30 cellular contexts compared by ENCODE assay signal in the genomic region with DNA sequence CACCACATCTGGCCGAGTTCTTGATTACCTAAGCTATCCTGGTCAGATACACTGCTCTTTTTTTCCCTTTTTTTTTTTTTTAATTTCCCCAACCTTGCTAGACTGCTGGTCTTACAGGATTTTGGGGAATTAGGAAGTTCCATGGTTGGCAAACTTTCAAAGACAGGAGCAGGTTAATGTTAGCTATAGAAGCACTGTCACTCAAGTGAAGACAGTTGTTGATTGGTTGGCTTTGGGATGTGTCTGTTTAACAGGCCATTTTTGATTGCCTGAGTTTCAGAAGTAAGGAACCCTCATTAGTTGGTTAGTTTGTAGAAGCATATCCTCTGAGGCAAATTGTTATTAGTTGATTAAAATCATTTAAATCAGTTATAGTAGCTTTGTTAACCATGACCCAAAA. TPM values are rescaled to one million over a fixed set of nuclear protein-coding genes. Genes with fewer than 3 reads are reported as not detected.
DNase-seq lines count a peak whose midpoint lies in the region; ATAC-seq, FAIRE-seq and TF ChIP-seq lines count a peak whose summit lies in the region.
"Had no signal": no experiment of that assay in that cellular context is flagged by ENCODE, and none has a peak within 500 bp of the region (broad histone marks: within the 10 kb centered on the region; RNA-seq: fewer than 3 reads in every experiment).

No MANE protein-coding gene starts in this region.

- no peak for FAIRE-seq in K562 (lab: Jason Lieb, UNC)
- FAIRE-seq: astrocyte, RCC 7860, TTC549 had no signal

- intact Hi-C loops in activated CD8-positive, alpha-beta T cell treated with anti-CD3 and anti-CD28 coated beads for 36 hours (cut with micrococcal nuclease), result loop anchor here (5.0 kb wide), 1 partner anchor 35 kb away; a partner anchor contains a TSS
- intact Hi-C loops in IMR-90 (cut with micrococcal nuclease), result loop anchor here (10.0 kb wide), 1 partner anchor 423 kb away; a partner anchor contains a TSS
- intact Hi-C loops in K562 (cut with micrococcal nuclease), result no loop called here
- intact Hi-C loops in left lung (cut with DNase I), result no loop called here

- no TSS peak for BruUV-seq in IMR-90 (replicated peaks; lab: Mats Ljungman, UMichigan)
- no TSS peak for BruUV-seq in K562 (replicated peaks; lab: Mats Ljungman, UMichigan)

- H2BK20ac ChIP-seq in IMR-90 (ENCODE audit: low read depth, low read length), result no peak overlapping the region

- H3K14ac ChIP-seq in IMR-90 (replicated peaks; ENCODE audit: low read depth, low read length), result no peak overlapping the region

- H3K79me2 ChIP-seq in K562 (ENCODE audit: control insufficient read depth, insufficient read depth, low read length), result peaks cover 88% of the 10 kb centered on the region

- H3K4me3 ChIP-seq in IMR-90 (ENCODE audit: insufficient read depth, low read depth, low read length), result no peak overlapping the region
- H3K4me3 ChIP-seq in K562, result no peak overlapping the region
- no peak overlapping the region for H3K4me3 ChIP-seq in left lung
- H3K4me3 ChIP-seq: gastroesophageal sphincter, psoas muscle, thyroid gland, vagina had no signal

- no peak overlapping the region for H2AK9ac ChIP-seq in IMR-90 (replicated peaks; ENCODE audit: low read depth, low read length, poor library complexity)

- no peak overlapping the region for H3K27ac ChIP-seq in IMR-90 (ENCODE audit: insufficient read depth, low read length)
- no peak overlapping the region for H3K27ac ChIP-seq in K562 (ENCODE audit: extremely low read depth, low read depth, low read length)
- H3K27ac ChIP-seq in left lung, result no peak overlapping the region
- H3K27ac ChIP-seq: psoas muscle, thyroid gland, vagina had no signal

- H3K56ac ChIP-seq in IMR-90 (ENCODE audit: extremely low read depth, insufficient read depth, low read length), result no peak overlapping the region

- TF ChIP-seq POLR2A in IMR-90 (IDR thresholded peaks at IDR 0.05; ENCODE audit: low read depth, low read length), result no peak
- TF ChIP-seq POLR2A in K562 (conservative IDR thresholded peaks at IDR 0.05), result no peak

- H3K36me3 Mint-ChIP-seq in activated CD8-positive, alpha-beta T cell treated with anti-CD3 and anti-CD28 coated beads for 36 hours (ENCODE audit: low read depth), result peaks cover 45% of the 10 kb centered on the region
- peaks cover 54% of the 10 kb centered on the region for H3K36me3 Mint-ChIP-seq in activated CD8-positive, alpha-beta T cell treated with anti-CD3 and anti-CD28 coated beads, Interleukin-2, amount 10 ng/mL, durations not matched to agents 7 days and 5 days (ENCODE audit: low read depth)
- peaks cover 19% of the 10 kb centered on the region for H3K36me3 Mint-ChIP-seq in natural killer cell treated with Interleukin-12 subunit alpha and Interleukin-12 subunit beta and Interleukin-15 and Interleukin-18, amount 100 ng/mL, for 72 hours

- peak overlapping the region; percentile 26; the same call in 1 of the 2 replicates for H3K23ac ChIP-seq in IMR-90 (ENCODE audit: low read depth, low read length)

- no peaks in the 10 kb centered on the region for H3K9me3 Mint-ChIP-seq in activated CD8-positive, alpha-beta T cell treated with anti-CD3 and anti-CD28 coated beads for 36 hours
- H3K9me3 Mint-ChIP-seq in activated CD8-positive, alpha-beta T cell treated with anti-CD3 and anti-CD28 coated beads, Interleukin-2, amount 10 ng/mL, durations not matched to agents 7 days and 5 days (ENCODE audit: insufficient read depth), result no peaks in the 10 kb centered on the region
- no peaks in the 10 kb centered on the region for H3K9me3 Mint-ChIP-seq in natural killer cell treated with Interleukin-12 subunit alpha and Interleukin-12 subunit beta and Interleukin-15 and Interleukin-18, amount 100 ng/mL, for 72 hours
- H3K9me3 Mint-ChIP-seq: activated naive CD8-positive, alpha-beta T cell treated with anti-CD3 and anti-CD28 coated beads, Interleukin-2, amount 10 ng/mL, durations not matched to agents 7 days and 5 days; dendritic cell treated with granulocyte-macrophage colony-stimulating factor and Interleukin-4, amounts not matched to agents 40 ng/mL and 50 ng/mL, for 4 days had no signal

- no peak overlapping the region for H3K9ac ChIP-seq in IMR-90 (ENCODE audit: low read depth, low read length)
- no peak overlapping the region for H3K9ac ChIP-seq in K562 (ENCODE audit: insufficient read depth in 1 of 2, low read depth in 2 of 2, low read length in 2 of 2)

- peaks cover 57% of the 10 kb centered on the region for H3K4me1 Mint-ChIP-seq in activated CD8-positive, alpha-beta T cell treated with anti-CD3 and anti-CD28 coated beads for 36 hours (ENCODE audit: low read depth)
- H3K4me1 Mint-ChIP-seq in activated CD8-positive, alpha-beta T cell treated with anti-CD3 and anti-CD28 coated beads, Interleukin-2, amount 10 ng/mL, durations not matched to agents 7 days and 5 days (ENCODE audit: low read depth), result peaks cover 44% of the 10 kb centered on the region
- peaks cover 50 to 60% of the 10 kb centered on the region in 2 donors for H3K4me1 Mint-ChIP-seq in natural killer cell treated with Interleukin-12 subunit alpha and Interleukin-12 subunit beta and Interleukin-15 and Interleukin-18, amount 100 ng/mL, for 72 hours (ENCODE audit: low read depth in 2 of 2)

- peaks cover 10% of the 10 kb centered on the region for H3K36me3 ChIP-seq in IMR-90 (ENCODE audit: control insufficient read depth, insufficient read depth, low read length)
- peaks cover 61% of the 10 kb centered on the region for H3K36me3 ChIP-seq in K562 (ENCODE audit: control insufficient read depth, insufficient read depth, low read length)
- peaks cover 0 to 43% of the 10 kb centered on the region in 2 donors for H3K36me3 ChIP-seq in left lung

- H4K8ac ChIP-seq in IMR-90 (ENCODE audit: low read depth in 2 of 2, low read length in 2 of 2), result no peak overlapping the region

- H2BK15ac ChIP-seq in IMR-90 (ENCODE audit: low read depth, low read length), result no peak overlapping the region

- peaks cover 65% of the 10 kb centered on the region for H4K20me1 ChIP-seq in IMR-90 (ENCODE audit: insufficient read depth, low read length)
- peaks cover 12% of the 10 kb centered on the region; the same call in 1 of the 2 replicates for H4K20me1 ChIP-seq in K562 (replicated peaks; ENCODE audit: control insufficient read depth, insufficient read depth, low read length)

- no peak for ATAC-seq in activated CD8-positive, alpha-beta T cell treated with anti-CD3 and anti-CD28 coated beads for 36 hours
- no peak for ATAC-seq in activated CD8-positive, alpha-beta T cell treated with anti-CD3 and anti-CD28 coated beads, Interleukin-2, amount 10 ng/mL, durations not matched to agents 7 days and 5 days
- ATAC-seq in IMR-90 (ENCODE audit: low read depth), result no peak
- no peak for ATAC-seq in K562
- ATAC-seq in natural killer cell treated with Interleukin-12 subunit alpha and Interleukin-12 subunit beta and Interleukin-15 and Interleukin-18, amount 100 ng/mL, for 72 hours, result no peak
- ATAC-seq in GM21723 (IDR thresholded peaks at IDR 0.05; ENCODE audit: unreplicated experiment), result no peak
- ATAC-seq in left lung, result no peak
- ATAC-seq: gastroesophageal sphincter, psoas muscle had no signal

- no peak for TF ChIP-seq EP300 in K562 (IDR thresholded peaks at IDR 0.05; ENCODE audit: low read length)

- no peak overlapping the region for H2AFZ ChIP-seq in IMR-90 (replicated peaks; ENCODE audit: low read length, poor library complexity)
- no peak overlapping the region for H2AFZ ChIP-seq in K562 (ENCODE audit: low read depth, low read length)

- no peak overlapping the region for H2BK120ac ChIP-seq in IMR-90 (ENCODE audit: low read depth, low read length)

- no peak overlapping the region for H3K18ac ChIP-seq in IMR-90 (ENCODE audit: low read depth, low read length)

- no peak overlapping the region for H4K5ac ChIP-seq in IMR-90 (ENCODE audit: low read depth, low read length)

- H2BK5ac ChIP-seq in IMR-90 (ENCODE audit: low read depth, low read length, poor library complexity, severe bottlenecking), result peak overlapping the region; percentile 41

- POLR2A ChIA-PET in activated CD8-positive, alpha-beta T cell treated with anti-CD3 and anti-CD28 coated beads for 36 hours (lab: Charles Lee), result interaction anchor here (1.1 kb wide), 1 partner anchor 37 kb away, joined by 3 read pairs; a partner anchor contains a TSS
- POLR2A ChIA-PET in activated CD8-positive, alpha-beta T cell treated with anti-CD3 and anti-CD28 coated beads, Interleukin-2, amount 10 ng/mL, durations not matched to agents 7 days and 5 days (lab: Charles Lee), result no interaction called here
- POLR2A ChIA-PET in IMR-90 (lab: Charles Lee; ENCODE audit: unreplicated experiment) (interaction anchor here (0.6 kb wide), 1 partner anchor 162 kb away, joined by 3 read pairs; no protein-coding TSS in a partner anchor), K562 (lab: Yijun Ruan, JAX) (interaction anchor here (0.6 kb wide), 2 partner anchors 22 to 91 kb away, joined by 3 read pairs; no protein-coding TSS in a partner anchor)

- dilution Hi-C loops in IMR-90 (cut with HindIII; ENCODE audit: low sequenced_read_pairs, unreplicated experiment), result no loop called here

- H3K4ac ChIP-seq in IMR-90 (ENCODE audit: low read depth, low read length), result no peak overlapping the region

- H3K27me3 ChIP-seq in IMR-90 (ENCODE audit: control insufficient read depth, insufficient read depth, low read length) (no peaks in the 10 kb centered on the region), K562 (ENCODE audit: control insufficient read depth in 2 of 2, insufficient read depth in 2 of 2, low read length in 2 of 2) (no peaks in the 10 kb centered on the region), left lung (no peaks in the 10 kb centered on the region)
- H3K27me3 ChIP-seq: gastroesophageal sphincter, thyroid gland, vagina had no signal

- no peak for DNase-seq in activated CD8-positive, alpha-beta T cell treated with anti-CD3 and anti-CD28 coated beads for 36 hours
- DNase-seq in activated CD8-positive, alpha-beta T cell treated with anti-CD3 and anti-CD28 coated beads, Interleukin-2, amount 10 ng/mL, durations not matched to agents 7 days and 5 days, result no peak
- DNase-seq in IMR-90, result no peak
- DNase-seq in K562 (ENCODE audit: extremely low read depth in 1 of 4, low spot score in 3 of 4), result no peak
- DNase-seq in natural killer cell treated with Interleukin-12 subunit alpha and Interleukin-12 subunit beta and Interleukin-15 and Interleukin-18, amount 100 ng/mL, for 72 hours (ENCODE audit: low spot score), result no peak
- DNase-seq in DMS79 treated with DMSO at 0.1 percent for 48 hours (lab: John Stamatoyannopoulos, UW), result no peak
- no peak for DNase-seq in left lung
- DNase-seq: activated CD8-positive, alpha-beta memory T cell treated with anti-CD3 and anti-CD28 coated beads for 24 hours; activated naive CD8-positive, alpha-beta T cell treated with anti-CD3 and anti-CD28 coated beads, Interleukin-2, amount 10 ng/mL, durations not matched to agents 7 days and 5 days; GDM1; H7; hypothalamus; KBM-7; mesendoderm; NCI-H1105 treated with DMSO at 0.1 percent for 48 hours; NCI-H2029 treated with DMSO at 0.1 percent for 48 hours; NCI-H2227 treated with DMSO at 0.1 percent for 48 hours; NCI-H526 treated with DMSO at 0.1 percent for 48 hours; nucleus accumbens; psoas muscle; stimulated activated CD4-positive, alpha-beta T cell treated with anti-CD3 and anti-CD28 coated beads, Interleukin-15, amount 100 ng/mL, for 24 hours; stimulated activated naive CD4-positive, alpha-beta T cell treated with Interleukin-2 at 50 U/mL for 16 hours; thyroid gland had no signal

- no peak for TF ChIP-seq CTCF in activated CD8-positive, alpha-beta T cell treated with anti-CD3 and anti-CD28 coated beads for 36 hours (IDR thresholded peaks at IDR 0.05)
- TF ChIP-seq CTCF in IMR-90 (conservative IDR thresholded peaks at IDR 0.05; ENCODE audit: low read depth, low read length) (no peak), K562 (IDR thresholded peaks at IDR 0.05 in 2 of 3, conservative IDR thresholded peaks at IDR 0.05 in 1 of 3; ENCODE audit: insufficient read depth in 2 of 3, low read depth in 1 of 3, low read length in 3 of 3) (no peak), left lung (IDR thresholded peaks at IDR 0.05) (no peak)

- H3K4me1 ChIP-seq in IMR-90 (ENCODE audit: control insufficient read depth, insufficient read depth, low read length) (peaks cover 4% of the 10 kb centered on the region), K562 (replicated peaks in 1 of 2; ENCODE audit: control insufficient read depth in 2 of 2, insufficient read depth in 2 of 2, low read length in 2 of 2) (no peaks in the 10 kb centered on the region), left lung (peaks cover 0 to 51% of the 10 kb centered on the region in 2 donors)

- H3K79me1 ChIP-seq in IMR-90 (ENCODE audit: low read depth in 1 of 2, low read length in 2 of 2), result peaks cover 12 to 63% of the 10 kb centered on the region in 2 experiments

- no peak overlapping the region for H2AK5ac ChIP-seq in IMR-90 (ENCODE audit: low read depth, low read length)

- H3K9me1 ChIP-seq in IMR-90 (ENCODE audit: insufficient read depth, low read length), result peaks cover 3% of the 10 kb centered on the region
- no peaks in the 10 kb centered on the region for H3K9me1 ChIP-seq in K562 (ENCODE audit: control insufficient read depth, insufficient read depth, low read length)

- peak overlapping the region; percentile 65 for H3K27ac Mint-ChIP-seq in activated CD8-positive, alpha-beta T cell treated with anti-CD3 and anti-CD28 coated beads for 36 hours
- no peak overlapping the region for H3K27ac Mint-ChIP-seq in activated CD8-positive, alpha-beta T cell treated with anti-CD3 and anti-CD28 coated beads, Interleukin-2, amount 10 ng/mL, durations not matched to agents 7 days and 5 days
- peak overlapping the region; percentile 92 to 93 for H3K27ac Mint-ChIP-seq in natural killer cell treated with Interleukin-12 subunit alpha and Interleukin-12 subunit beta and Interleukin-15 and Interleukin-18, amount 100 ng/mL, for 72 hours
- H3K27ac Mint-ChIP-seq: activated naive CD8-positive, alpha-beta T cell treated with anti-CD3 and anti-CD28 coated beads, Interleukin-2, amount 10 ng/mL, durations not matched to agents 7 days and 5 days; dendritic cell treated with granulocyte-macrophage colony-stimulating factor and Interleukin-4, amounts not matched to agents 40 ng/mL and 50 ng/mL, for 4 days had no signal

- H3K4me2 ChIP-seq in IMR-90 (ENCODE audit: low read depth, low read length), result no peak overlapping the region
- H3K4me2 ChIP-seq in K562 (ENCODE audit: insufficient read depth, low read length), result no peak overlapping the region

- H4K91ac ChIP-seq in IMR-90 (ENCODE audit: insufficient read depth, low read depth, low read length), result no peak overlapping the region

- no peaks in the 10 kb centered on the region for H3K27me3 Mint-ChIP-seq in activated CD8-positive, alpha-beta T cell treated with anti-CD3 and anti-CD28 coated beads for 36 hours
- no peaks in the 10 kb centered on the region for H3K27me3 Mint-ChIP-seq in activated CD8-positive, alpha-beta T cell treated with anti-CD3 and anti-CD28 coated beads, Interleukin-2, amount 10 ng/mL, durations not matched to agents 7 days and 5 days (ENCODE audit: low read depth)
- no peaks in the 10 kb centered on the region for H3K27me3 Mint-ChIP-seq in natural killer cell treated with Interleukin-12 subunit alpha and Interleukin-12 subunit beta and Interleukin-15 and Interleukin-18, amount 100 ng/mL, for 72 hours
- H3K27me3 Mint-ChIP-seq: activated naive CD8-positive, alpha-beta T cell treated with anti-CD3 and anti-CD28 coated beads, Interleukin-2, amount 10 ng/mL, durations not matched to agents 7 days and 5 days; dendritic cell treated with granulocyte-macrophage colony-stimulating factor and Interleukin-4, amounts not matched to agents 40 ng/mL and 50 ng/mL, for 4 days had no signal

- H3K9me3 ChIP-seq in IMR-90 (ENCODE audit: control insufficient read depth, insufficient read depth, low read length) (no peaks in the 10 kb centered on the region), K562 (replicated peaks; ENCODE audit: control insufficient read depth, insufficient read depth, low read depth, low read length) (no peaks in the 10 kb centered on the region), left lung (no peaks in the 10 kb centered on the region)
- H3K9me3 ChIP-seq: gastroesophageal sphincter, psoas muscle, thyroid gland, vagina had no signal

- H3K4me3 Mint-ChIP-seq in activated CD8-positive, alpha-beta T cell treated with anti-CD3 and anti-CD28 coated beads for 36 hours, result no peak overlapping the region
- H3K4me3 Mint-ChIP-seq in activated CD8-positive, alpha-beta T cell treated with anti-CD3 and anti-CD28 coated beads, Interleukin-2, amount 10 ng/mL, durations not matched to agents 7 days and 5 days, result no peak overlapping the region
- H3K4me3 Mint-ChIP-seq in natural killer cell treated with Interleukin-12 subunit alpha and Interleukin-12 subunit beta and Interleukin-15 and Interleukin-18, amount 100 ng/mL, for 72 hours, result peak overlapping the region; percentile 78
- H3K4me3 Mint-ChIP-seq: activated naive CD8-positive, alpha-beta T cell treated with anti-CD3 and anti-CD28 coated beads, Interleukin-2, amount 10 ng/mL, durations not matched to agents 7 days and 5 days; dendritic cell treated with granulocyte-macrophage colony-stimulating factor and Interleukin-4, amounts not matched to agents 40 ng/mL and 50 ng/mL, for 4 days had no signal

- TF ChIP-seq RAD21 in IMR-90 (IDR thresholded peaks at IDR 0.05; ENCODE audit: low read length) (no peak), K562 (CRISPR knock-in tag; conservative IDR thresholded peaks at IDR 0.05 in 1 of 2, IDR thresholded peaks at IDR 0.05 in 1 of 2) (no peak)

- WGBS in IMR-90 (ENCODE audit: extremely low coverage in 2 of 2, insufficient read length in 1 of 2), 2 experiments, result no CpG with 5 or more reads among the region's 1 CpG
- 83% methylated on average over 1 of the region's 1 CpG for WGBS in K562 (ENCODE audit: insufficient coverage, low coverage, missing lambda C conversion rate)

- in situ Hi-C loops in IMR-90 (cut with MboI; ENCODE audit: low sequenced_read_pairs), result no loop called here
- in situ Hi-C loops in K562 (cut with MboI), result no loop called here

- CTCF ChIA-PET in activated CD8-positive, alpha-beta T cell treated with anti-CD3 and anti-CD28 coated beads for 36 hours (lab: Charles Lee), result no interaction called here
- CTCF ChIA-PET in activated CD8-positive, alpha-beta T cell treated with anti-CD3 and anti-CD28 coated beads, Interleukin-2, amount 10 ng/mL, durations not matched to agents 7 days and 5 days (lab: Charles Lee), result no interaction called here
- CTCF ChIA-PET in IMR-90 (lab: Yijun Ruan, JAX) (no interaction called here), K562 (lab: Yijun Ruan, JAX; ENCODE audit: low intra/inter-chr PET ratio) (no interaction called here)

RNA-seq across cellular contexts. Expression of a gene that starts 36.8 kb away (rescaled TPM):
- 100 to 1,000 TPM; 187 to 192 TPM for total RNA-seq in activated CD8-positive, alpha-beta T cell treated with anti-CD3 and anti-CD28 coated beads for 36 hours
- 100 to 1,000 TPM; 256 to 268 TPM for total RNA-seq in activated CD8-positive, alpha-beta T cell treated with anti-CD3 and anti-CD28 coated beads, Interleukin-2, amount 10 ng/mL, durations not matched to agents 7 days and 5 days
- 200 and 262 TPM in 2 replicates for total RNA-seq in IMR-90 (2012; rRNA removed)
- polyA plus RNA-seq in IMR-90 (2012; rRNA removed), result 114 and 159 TPM in 2 replicates
- 56.5 and 87.8 TPM in 2 replicates for polyA plus RNA-seq in IMR-90 (2012; cell fraction: cytosol; rRNA removed)
- 16.7 and 90.0 TPM in 2 replicates for polyA plus RNA-seq in IMR-90 (2012; cell fraction: nucleus; rRNA removed; ENCODE audit: low replicate concordance)
- 72.2 and 246 TPM in 2 replicates for total RNA-seq in K562 (2011; cell fraction: chromatin; rRNA removed; ENCODE audit: low replicate concordance)
- total RNA-seq in K562 (2011; cell fraction: nucleolus; rRNA removed), result 38.4 and 61.2 TPM in 2 replicates
- total RNA-seq in K562 (2011; cell fraction: nucleoplasm; rRNA removed), result 122 and 262 TPM in 2 replicates
- total RNA-seq in K562 (2014; rRNA removed), result 133 and 157 TPM in 2 replicates
- total RNA-seq in K562 (2014; rRNA removed; fragmentation: Illumina TruSeq; extraction: Trizol), result 169 and 201 TPM in 2 replicates
- 168 and 191 TPM in 2 replicates for total RNA-seq in K562 (2015; rRNA removed; fragmentation: Illumina TruSeq; extraction: Trizol)
- 160 and 170 TPM in 2 replicates for total RNA-seq in K562 (2021)
- polyA plus RNA-seq in K562 (2011; rRNA removed), result 184 and 309 TPM in 2 replicates
- 76.5 and 110 TPM in 2 replicates for polyA plus RNA-seq in K562 (2011; cell fraction: cytosol; rRNA removed)
- 47.8 and 69.1 TPM in 2 replicates for polyA plus RNA-seq in K562 (2011; cell fraction: nucleus; rRNA removed)
- polyA plus RNA-seq in K562 (2012), result 168 and 212 TPM in 2 replicates
- polyA plus RNA-seq in K562 (2014; fragmentation: Illumina TruSeq; extraction: Trizol), result 263 and 309 TPM in 2 replicates
- polyA plus RNA-seq in K562 (2014; fragmentation: Nextera tagmentation; extraction: Ambion mirVana), result 100 to 1,000 TPM; 107 to 116 TPM
- 212 and 213 TPM in 2 replicates for polyA plus RNA-seq in K562 (2014; rRNA removed)
- 175 and 226 TPM in 2 replicates for polyA minus RNA-seq in K562 (2011; rRNA and poly(A)+ RNA removed)
- 60.5 and 94.7 TPM in 2 replicates for polyA minus RNA-seq in K562 (2011; cell fraction: cytosol; rRNA and poly(A)+ RNA removed)
- polyA minus RNA-seq in K562 (2011; cell fraction: nucleus; rRNA and poly(A)+ RNA removed), result 33.7 and 49.9 TPM in 2 replicates
- 100 to 1,000 TPM; 328 to 448 TPM for total RNA-seq in natural killer cell treated with Interleukin-12 subunit alpha and Interleukin-12 subunit beta and Interleukin-15 and Interleukin-18, amount 100 ng/mL, for 72 hours
- 100 to 1,000 TPM; 137 to 171 TPM for total RNA-seq in left lung

RNA-seq across cellular contexts. Expression of a gene that starts 39.3 kb away (rescaled TPM):
- total RNA-seq in activated CD8-positive, alpha-beta T cell treated with anti-CD3 and anti-CD28 coated beads for 36 hours, result 100 to 1,000 TPM; 142 to 143 TPM
- 100 to 1,000 TPM; 103 to 105 TPM for total RNA-seq in activated CD8-positive, alpha-beta T cell treated with anti-CD3 and anti-CD28 coated beads, Interleukin-2, amount 10 ng/mL, durations not matched to agents 7 days and 5 days
- total RNA-seq in IMR-90 (2012; rRNA removed), result 54.4 and 69.7 TPM in 2 replicates
- 33.7 and 34.5 TPM in 2 replicates for polyA plus RNA-seq in IMR-90 (2012; rRNA removed)
- 3.3 and 4.8 TPM in 2 replicates for polyA plus RNA-seq in IMR-90 (2012; cell fraction: cytosol; rRNA removed)
- polyA plus RNA-seq in IMR-90 (2012; cell fraction: nucleus; rRNA removed; ENCODE audit: low replicate concordance), result 5.3 and 40.5 TPM in 2 replicates
- total RNA-seq in K562 (2011; cell fraction: chromatin; rRNA removed; ENCODE audit: low replicate concordance), result 223 and 507 TPM in 2 replicates
- 95.6 and 107 TPM in 2 replicates for total RNA-seq in K562 (2011; cell fraction: nucleolus; rRNA removed)
- 146 and 148 TPM in 2 replicates for total RNA-seq in K562 (2011; cell fraction: nucleoplasm; rRNA removed)
- 126 and 129 TPM in 2 replicates for total RNA-seq in K562 (2014; rRNA removed)
- total RNA-seq in K562 (2014; rRNA removed; fragmentation: Illumina TruSeq; extraction: Trizol), result 204 and 214 TPM in 2 replicates
- total RNA-seq in K562 (2015; rRNA removed; fragmentation: Illumina TruSeq; extraction: Trizol), result 159 and 172 TPM in 2 replicates
- 149 and 161 TPM in 2 replicates for total RNA-seq in K562 (2021)
- 196 and 277 TPM in 2 replicates for polyA plus RNA-seq in K562 (2011; rRNA removed)
- polyA plus RNA-seq in K562 (2011; cell fraction: cytosol; rRNA removed), result 60.1 and 90.9 TPM in 2 replicates
- polyA plus RNA-seq in K562 (2011; cell fraction: nucleus; rRNA removed), result 94.7 and 112 TPM in 2 replicates
- 88.3 and 124 TPM in 2 replicates for polyA plus RNA-seq in K562 (2012)
- polyA plus RNA-seq in K562 (2014; fragmentation: Illumina TruSeq; extraction: Trizol), result 168 and 199 TPM in 2 replicates
- 100 to 1,000 TPM; 162 to 218 TPM for polyA plus RNA-seq in K562 (2014; fragmentation: Nextera tagmentation; extraction: Ambion mirVana)
- polyA plus RNA-seq in K562 (2014; rRNA removed), result 175 and 201 TPM in 2 replicates
- polyA minus RNA-seq in K562 (2011; rRNA and poly(A)+ RNA removed), result 237 and 241 TPM in 2 replicates
- 94.6 and 128 TPM in 2 replicates for polyA minus RNA-seq in K562 (2011; cell fraction: cytosol; rRNA and poly(A)+ RNA removed)
- polyA minus RNA-seq in K562 (2011; cell fraction: nucleus; rRNA and poly(A)+ RNA removed), result 70.7 and 128 TPM in 2 replicates
- total RNA-seq in natural killer cell treated with Interleukin-12 subunit alpha and Interleukin-12 subunit beta and Interleukin-15 and Interleukin-18, amount 100 ng/mL, for 72 hours, result 100 to 1,000 TPM in 1 of 2 donors, 10 to 100 TPM in 1; 77.3 to 111 TPM
- total RNA-seq in left lung, result 10 to 100 TPM; 28.3 to 38.9 TPM

Comparison
In these comparisons a context has a peak if more than half of its experiments do, and no peak if none do; other contexts are left out.
1. intact Hi-C loops: an anchor here in activated CD8-positive, alpha-beta T cell treated with anti-CD3 and anti-CD28 coated beads for 36 hours (5.0 kb wide) and IMR-90 (10.0 kb wide); none called in K562 and left lung.